ENCODE assay signal across 21 cellular contexts in the genomic region with DNA sequence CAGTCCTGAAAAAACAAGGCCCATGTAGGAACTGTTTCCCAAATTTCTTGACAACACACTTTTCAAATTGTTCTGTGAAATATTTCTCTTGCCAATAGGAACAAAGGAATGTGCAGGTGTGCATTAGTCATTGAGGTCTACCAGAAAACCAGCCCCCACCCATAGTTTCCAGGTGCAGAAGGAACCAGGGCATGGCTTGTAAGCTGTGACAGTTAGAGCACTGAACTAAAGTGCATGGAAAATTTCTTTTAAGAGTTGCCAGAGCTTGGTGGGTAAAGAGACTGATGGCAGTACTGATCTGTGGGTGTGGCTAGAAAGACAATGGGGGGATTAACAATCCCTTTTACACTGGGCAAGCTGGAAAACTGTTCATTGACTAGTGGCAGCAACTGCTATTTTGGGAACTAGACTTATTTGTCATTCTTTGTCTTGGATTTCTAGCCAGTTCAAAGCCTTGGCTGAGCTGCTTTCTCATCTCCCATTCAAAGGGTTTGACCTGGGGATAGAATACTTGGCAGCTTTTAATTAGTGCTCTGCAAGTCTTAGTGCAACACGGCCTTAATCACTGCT.
"Had no signal": no experiment of that assay in that cellular context is flagged by ENCODE, and none has a peak within 500 bp of the region (broad histone marks: within the 10 kb centered on the region; RNA-seq: fewer than 3 reads in every experiment).

No MANE protein-coding gene starts in this region.

- H3K27me3 ChIP-seq: gastrocnemius medialis, right atrium auricular region, transverse colon had no signal

- H3K27ac ChIP-seq: epithelial cell of prostate, gastrocnemius medialis, heart left ventricle, left lung, right atrium auricular region, skin epidermis, transverse colon had no signal

- H3K4me1 ChIP-seq: gastrocnemius medialis, heart left ventricle, left lung, right atrium auricular region, transverse colon had no signal

- H3K4me3 ChIP-seq: gastrocnemius medialis, heart left ventricle, left lung, mucosa of descending colon, right atrium auricular region, skin epidermis, transverse colon had no signal

- H3K36me3 ChIP-seq: gastrocnemius medialis, heart left ventricle, left lung, right atrium auricular region, transverse colon had no signal

- ATAC-seq: activated CD4-positive, alpha-beta T cell treated with anti-CD3 and anti-CD28 coated beads for 36 hours; activated CD8-positive, alpha-beta memory T cell treated with anti-CD3 and anti-CD28 coated beads, Interleukin-2, amount 10 ng/mL, durations not matched to agents 7 days and 5 days; effector memory CD8-positive, alpha-beta T cell; gastrocnemius medialis; heart left ventricle; left lung; mucosa of descending colon; naive thymus-derived CD4-positive, alpha-beta T cell had no signal

- H3K9me3 ChIP-seq: gastrocnemius medialis, left lung, mucosa of descending colon, right atrium auricular region, transverse colon had no signal

- DNase-seq: activated CD4-positive, alpha-beta memory T cell treated with anti-CD3 and anti-CD28 coated beads for 36 hours; activated CD4-positive, alpha-beta T cell treated with anti-CD3 and anti-CD28 coated beads for 36 hours; activated CD8-positive, alpha-beta memory T cell treated with anti-CD3 and anti-CD28 coated beads, Interleukin-2, amount 10 ng/mL, durations not matched to agents 7 days and 5 days; activated effector memory CD4-positive, alpha-beta T cell treated with anti-CD3 and anti-CD28 coated beads, Interleukin-2, amount 50 U/mL, for 16 hours; activated T-cell treated with anti-CD3 and anti-CD28 coated beads, Interleukin-2, amount 50 U/mL, for 24 hours; amniotic stem cell; cerebellar nuclear complex; effector memory CD8-positive, alpha-beta T cell; gastrocnemius medialis; heart left ventricle; left lung; mucosa of descending colon; naive thymus-derived CD4-positive, alpha-beta T cell; stimulated activated CD4-positive, alpha-beta T cell treated with anti-CD3 and anti-CD28 coated beads, Interleukin-4, amount 100 ng/mL, for 24 hours; stimulated activated naive CD4-positive, alpha-beta T cell; substantia nigra; T-helper 2 cell; transverse colon had no signal
